ENCODE assay signal across 9 cellular contexts in the genomic region with DNA sequence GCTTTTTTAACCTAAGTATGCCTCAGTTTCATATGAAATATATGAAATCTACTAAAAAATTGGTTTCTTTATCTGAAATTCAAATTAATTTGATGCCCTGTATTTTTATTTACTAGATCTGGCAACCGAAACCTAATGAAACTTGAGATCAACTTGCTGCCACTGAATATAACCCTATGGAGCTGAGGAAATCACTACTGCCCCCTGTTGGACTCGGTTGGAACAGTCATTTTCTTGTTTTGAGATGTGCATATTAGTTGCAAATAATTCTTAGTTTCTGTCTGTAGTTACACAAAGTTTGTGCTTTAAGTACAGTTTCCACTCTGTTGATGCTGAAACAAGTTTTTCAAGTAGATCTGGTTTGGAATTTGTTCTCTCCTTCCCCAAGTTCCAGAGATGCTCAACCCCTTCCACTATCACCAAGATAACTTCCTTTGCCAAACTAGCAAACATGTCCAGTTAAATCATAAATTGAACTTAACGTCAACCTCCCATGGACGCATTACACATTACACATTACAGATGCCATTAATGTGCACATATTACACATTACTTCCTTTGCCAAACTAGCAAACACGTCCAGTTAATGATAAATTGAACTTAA. TPM values are rescaled to one million over a fixed set of nuclear protein-coding genes. Genes with fewer than 3 reads are reported as not detected.
A peak's percentile ranks its signal among the peaks of the same experiment; 100 is the strongest.
DNase-seq lines count a peak whose midpoint lies in the region; ATAC-seq and TF ChIP-seq lines count a peak whose summit lies in the region.
"Had no signal": no experiment of that assay in that cellular context is flagged by ENCODE, and none has a peak within 500 bp of the region (broad histone marks: within the 10 kb centered on the region; RNA-seq: fewer than 3 reads in every experiment).

No MANE protein-coding gene starts in this region.

- H3K4me3 ChIP-seq in retinal pigment epithelial cell (ENCODE audit: low read length), result no peak overlapping the region

- no peaks in the 10 kb centered on the region for H3K4me1 Mint-ChIP-seq in activated T-cell treated with anti-CD3 and anti-CD28 coated beads, Interleukin-2, amount 50 U/mL, for 4 hours (ENCODE audit: low read depth)
- no peaks in the 10 kb centered on the region for H3K4me1 Mint-ChIP-seq in stimulated activated memory B cell treated with anti-CD40 and anti-IgM and Interleukin-4, amounts not matched to agents 10 μg/mL and 1 μg/mL and 100 μg/mL, for 72 hours

- peak; percentile 78 for TF ChIP-seq CTCF in retinal pigment epithelial cell (conservative IDR thresholded peaks at IDR 0.05; ENCODE audit: low read depth, low read length)

- H3K36me3 Mint-ChIP-seq in activated T-cell treated with anti-CD3 and anti-CD28 coated beads, Interleukin-2, amount 50 U/mL, for 4 hours (ENCODE audit: insufficient read depth), result no peaks in the 10 kb centered on the region
- no peaks in the 10 kb centered on the region for H3K36me3 Mint-ChIP-seq in stimulated activated memory B cell treated with anti-CD40 and anti-IgM and Interleukin-4, amounts not matched to agents 10 μg/mL and 1 μg/mL and 100 μg/mL, for 72 hours

- H3K9me3 Mint-ChIP-seq in activated T-cell treated with anti-CD3 and anti-CD28 coated beads, Interleukin-2, amount 50 U/mL, for 4 hours, result no peaks in the 10 kb centered on the region
- H3K9me3 Mint-ChIP-seq in stimulated activated memory B cell treated with anti-CD40 and anti-IgM and Interleukin-4, amounts not matched to agents 10 μg/mL and 1 μg/mL and 100 μg/mL, for 72 hours, result no peaks in the 10 kb centered on the region
- H3K9me3 Mint-ChIP-seq: T-helper 1 cell treated with Interleukin-12 subunit alpha and Interleukin-12 subunit beta and Interleukin-4 antibody, amounts not matched to agents 30 μg/mL and 1 μg/mL, for 36 hours had no signal

- intact Hi-C loops in head of caudate nucleus (cut with DNase I), result no loop called here

- no peak for ATAC-seq in activated T-cell treated with anti-CD3 and anti-CD28 coated beads, Interleukin-2, amount 50 U/mL, for 4 hours
- ATAC-seq in stimulated activated memory B cell treated with anti-CD40 and anti-IgM and Interleukin-4, amounts not matched to agents 10 μg/mL and 1 μg/mL and 100 μg/mL, for 72 hours, result no peak
- no peak for ATAC-seq in GM19467 (IDR thresholded peaks at IDR 0.05; ENCODE audit: unreplicated experiment)

- DNase-seq in COLO829 (ENCODE audit: low spot score), result peak; percentile 87
- DNase-seq in HCEC 1CT, result peak; percentile 29
- DNase-seq in NCI-H82 treated with DMSO at 0.1 percent for 48 hours (lab: John Stamatoyannopoulos, UW; ENCODE audit: unreplicated experiment), result peak; percentile 14
- DNase-seq in activated T-cell treated with anti-CD3 and anti-CD28 coated beads, Interleukin-2, amount 50 U/mL, for 4 hours, result peak; percentile 23
- DNase-seq in head of caudate nucleus, result peak in 36 of 42 donors; percentile 18 to 88 (median 61)
- DNase-seq in retinal pigment epithelial cell (ENCODE audit: low read depth), result no peak

- H3K4me3 Mint-ChIP-seq in activated T-cell treated with anti-CD3 and anti-CD28 coated beads, Interleukin-2, amount 50 U/mL, for 4 hours, result no peak overlapping the region
- H3K4me3 Mint-ChIP-seq in stimulated activated memory B cell treated with anti-CD40 and anti-IgM and Interleukin-4, amounts not matched to agents 10 μg/mL and 1 μg/mL and 100 μg/mL, for 72 hours, result no peak overlapping the region
- H3K4me3 Mint-ChIP-seq: T-helper 1 cell treated with Interleukin-12 subunit alpha and Interleukin-12 subunit beta and Interleukin-4 antibody, amounts not matched to agents 30 μg/mL and 1 μg/mL, for 36 hours had no signal

- H3K27me3 Mint-ChIP-seq in activated T-cell treated with anti-CD3 and anti-CD28 coated beads, Interleukin-2, amount 50 U/mL, for 4 hours (ENCODE audit: low read depth), result peaks cover 3% of the 10 kb centered on the region
- peaks cover 9% of the 10 kb centered on the region for H3K27me3 Mint-ChIP-seq in stimulated activated memory B cell treated with anti-CD40 and anti-IgM and Interleukin-4, amounts not matched to agents 10 μg/mL and 1 μg/mL and 100 μg/mL, for 72 hours

- H3K27ac Mint-ChIP-seq in stimulated activated memory B cell treated with anti-CD40 and anti-IgM and Interleukin-4, amounts not matched to agents 10 μg/mL and 1 μg/mL and 100 μg/mL, for 72 hours, result no peak overlapping the region
- H3K27ac Mint-ChIP-seq: T-helper 1 cell treated with Interleukin-12 subunit alpha and Interleukin-12 subunit beta and Interleukin-4 antibody, amounts not matched to agents 30 μg/mL and 1 μg/mL, for 36 hours had no signal

RNA-seq across cellular contexts. Expression of a gene that starts 22.2 kb away (rescaled TPM):
- 10 to 100 TPM; 23.9 to 30.4 (median 26.0) TPM for total RNA-seq in activated T-cell treated with anti-CD3 and anti-CD28 coated beads, Interleukin-2, amount 50 U/mL, for 4 hours
